In the genomic region with DNA sequence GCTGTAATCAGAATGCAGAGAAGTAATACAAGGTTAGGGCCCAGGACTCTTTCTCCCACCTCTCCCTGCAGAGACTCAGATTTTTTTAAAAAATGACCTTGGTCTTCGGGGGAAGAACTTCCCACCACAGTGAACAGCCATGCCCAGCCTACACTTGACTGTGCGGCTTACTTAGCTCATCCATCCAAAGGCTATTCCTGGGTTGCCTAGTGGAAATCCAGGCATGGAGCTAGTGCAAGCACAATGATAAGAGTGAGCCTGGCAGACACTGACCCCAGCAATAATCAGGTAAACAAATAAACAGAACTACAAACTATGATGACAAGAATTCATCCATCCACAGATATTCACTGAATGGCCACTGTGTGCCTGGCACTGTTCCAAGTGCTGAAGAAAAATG, we compare ENCODE assay signal across 2 cellular contexts.
TF ChIP-seq lines count a peak whose summit lies in the region.

No MANE protein-coding gene starts in this region.

TF ChIP-seq in A549, 52 proteins besides CTCF, POLR2A, EP300 and RAD21:
- no peak for TF ChIP-seq TP53 (CRISPR knock-in tag; IDR thresholded peaks at IDR 0.05)
- TF ChIP-seq E2F6 (IDR thresholded peaks at IDR 0.05; ENCODE audit: borderline replicate concordance, low read depth), result no peak
- TF ChIP-seq ELK1 (IDR thresholded peaks at IDR 0.05; ENCODE audit: low read depth, low read length), result no peak
- no peak for TF ChIP-seq FOXS1 (CRISPR knock-in tag; IDR thresholded peaks at IDR 0.05)
- no peak for TF ChIP-seq PHF8 (IDR thresholded peaks at IDR 0.05; ENCODE audit: borderline replicate concordance, low read depth)
- TF ChIP-seq RFX5 (IDR thresholded peaks at IDR 0.05), result no peak
- TF ChIP-seq HDAC2 (IDR thresholded peaks at IDR 0.05), result no peak
- TF ChIP-seq RCOR1 (IDR thresholded peaks at IDR 0.05; ENCODE audit: low read depth, low read length), result no peak

TF ChIP-seq in K562, 482 proteins besides CTCF, POLR2A, EP300 and RAD21:
- no peak for TF ChIP-seq MAFG (tag; conservative IDR thresholded peaks at IDR 0.05)
- 0 out of 2 replicates have a peak, but pooled peaks have one; percentile 51 for TF ChIP-seq NFIC (IDR thresholded peaks at IDR 0.05)
